Comparison of ENCODE assay signal across 1 cellular context in genomic region chr19:10285393-10285792, GRCh38.
TF ChIP-seq lines count a peak whose summit lies in the region.

No MANE protein-coding gene starts in this region.

TF ChIP-seq in GM12878, 131 proteins besides CTCF, POLR2A, EP300 and RAD21:
- TF ChIP-seq PBX3 (IDR thresholded peaks at IDR 0.05; ENCODE audit: insufficient replicate concordance, low read depth, low read length) (peak; percentile 19), MEF2B (IDR thresholded peaks at IDR 0.05; ENCODE audit: partially characterized antibody, poor library complexity, severe bottlenecking) (no peak), ZNF274 (IDR thresholded peaks at IDR 0.05; ENCODE audit: insufficient read depth, insufficient read length) (no peak), PML (IDR thresholded peaks at IDR 0.05; ENCODE audit: low read length) (0 out of 2 replicates have a peak, but pooled peaks have one; percentile 19), MAX (IDR thresholded peaks at IDR 0.05; ENCODE audit: low read depth, low read length) (no peak), SPI1 (IDR thresholded peaks at IDR 0.05; ENCODE audit: borderline replicate concordance, insufficient read depth, low read depth, low read length) (0 out of 2 replicates have a peak, but pooled peaks have one; percentile 10), POLR2AphosphoS5 (IDR thresholded peaks at IDR 0.05; ENCODE audit: low read length) (peak; percentile 51; the same call in 1 of the 2 replicates), RAD51 (IDR thresholded peaks at IDR 0.05) (peak; percentile 16; the same call in 1 of the 2 replicates), BHLHE40 (IDR thresholded peaks at IDR 0.05; ENCODE audit: borderline replicate concordance in 1 of 2, low read depth in 2 of 2, low read length in 1 of 2) (no peak), ASH2L (IDR thresholded peaks at IDR 0.05; ENCODE audit: borderline replicate concordance, low read depth) (no peak), PKNOX1 (IDR thresholded peaks at IDR 0.05) (peak; percentile 59; the same call in 1 of the 2 replicates), ZNF622 (IDR thresholded peaks at IDR 0.05) (no peak), HDAC2 (IDR thresholded peaks at IDR 0.05) (no peak), CREB1 (IDR thresholded peaks at IDR 0.05; ENCODE audit: low read depth) (no peak), BCL11A (IDR thresholded peaks at IDR 0.05; ENCODE audit: low read depth, low read length) (no peak)
